ENCODE assay signal across 12 cellular contexts in genomic region chr4:835148-836002, GRCh38. TPM values are rescaled to one million over a fixed set of nuclear protein-coding genes. Genes with fewer than 3 reads are reported as not detected.
A peak's percentile ranks its signal among the peaks of the same experiment; 100 is the strongest.
DNase-seq lines count a peak whose midpoint lies in the region; ATAC-seq and TF ChIP-seq lines count a peak whose summit lies in the region.
"Had no signal": no experiment of that assay in that cellular context is flagged by ENCODE, and none has a peak within 500 bp of the region (broad histone marks: within the 10 kb centered on the region; RNA-seq: fewer than 3 reads in every experiment).

No MANE protein-coding gene starts in this region.

- peaks cover 0 to 8% (median 0%) of the 10 kb centered on the region in 7 donors for H3K27me3 ChIP-seq in heart right ventricle
- H3K27me3 ChIP-seq in upper lobe of right lung: peaks cover 8% of the 10 kb centered on the region

- H3K9me3 ChIP-seq in heart right ventricle: peaks cover 0 to 40% (median 12%) of the 10 kb centered on the region in 11 donors
- H3K9me3 ChIP-seq in upper lobe of right lung: peaks cover 11% of the 10 kb centered on the region

- TF ChIP-seq CTCF in heart right ventricle (IDR thresholded peaks at IDR 0.05) (no peak), upper lobe of right lung (IDR thresholded peaks at IDR 0.05) (no peak)

- H3K36me3 ChIP-seq in heart right ventricle (no peaks in the 10 kb centered on the region), upper lobe of right lung (no peaks in the 10 kb centered on the region)
- H3K36me3 ChIP-seq: gastroesophageal sphincter had no signal

- ATAC-seq in heart right ventricle (peak; percentile 36 to 87 (median 72)), upper lobe of right lung (peak; percentile 56), GM18867 (IDR thresholded peaks at IDR 0.05; ENCODE audit: unreplicated experiment) (no peak), GM18520 (IDR thresholded peaks at IDR 0.05; ENCODE audit: unreplicated experiment) (no peak)
- ATAC-seq: gastroesophageal sphincter; stimulated activated effector memory CD8-positive, alpha-beta T cell treated with anti-CD3 and anti-CD28 coated beads, Interleukin-12 subunit alpha, Interleukin-12 subunit beta, amount 100 ng/mL, for 72 hours had no signal

- peak; percentile 56 for DNase-seq in activated effector memory CD4-positive, alpha-beta T cell treated with anti-CD3 and anti-CD28 coated beads, Interleukin-2, amount 50 U/mL, for 16 hours
- DNase-seq in activated effector memory CD4-positive, alpha-beta T cell treated with Interleukin-2 at 50 U/mL for 16 hours: no peak
- DNase-seq in NCI-H2196 treated with DMSO at 0.1 percent for 48 hours (lab: John Stamatoyannopoulos, UW; ENCODE audit: unreplicated experiment): peak; percentile 69
- DNase-seq in heart right ventricle: peak; percentile 47 to 63
- peak; percentile 74 for DNase-seq in upper lobe of right lung
- DNase-seq in RKO (ENCODE audit: low spot score): no peak
- DNase-seq: stimulated activated CD4-positive, alpha-beta T cell treated with anti-CD3 and anti-CD28 coated beads, Interleukin-4, amount 100 ng/mL, for 1 hour; T-helper 2 cell had no signal

- peaks cover 0 to 22% (median 0%) of the 10 kb centered on the region in 9 donors for H3K4me1 ChIP-seq in heart right ventricle
- no peaks in the 10 kb centered on the region for H3K4me1 ChIP-seq in upper lobe of right lung
- H3K4me1 ChIP-seq: gastroesophageal sphincter had no signal

- peak overlapping the region in 1 of 10 donors; percentile 4 for H3K27ac ChIP-seq in heart right ventricle
- H3K27ac ChIP-seq in upper lobe of right lung: no peak overlapping the region
- H3K27ac ChIP-seq: gastroesophageal sphincter had no signal

- intact Hi-C loops in heart right ventricle (cut with DNase I): no loop called here
- intact Hi-C loops in upper lobe of right lung (cut with DNase I): no loop called here

- WGBS in heart right ventricle, 2 donors: 57 to 66% methylated on average over 45 to 46 of the region's 46 CpGs

- H3K4me3 ChIP-seq in heart right ventricle (no peak overlapping the region), upper lobe of right lung (no peak overlapping the region)
- H3K4me3 ChIP-seq: gastroesophageal sphincter had no signal

RNA-seq across cellular contexts. Expression of gene CPLX1, which starts 9.4 kb away (rescaled TPM):
- total RNA-seq in heart right ventricle (1 to 10 TPM; 1.5 to 4.8 (median 2.2) TPM), upper lobe of right lung (5.2 TPM)
- 10 to 100 TPM in 1 of 2 donors, 1 to 10 TPM in 1; 2.1 to 10.8 TPM for polyA plus RNA-seq in heart right ventricle

Comparison
In these comparisons a context has a peak if more than half of its experiments do, and no peak if none do; other contexts are left out.
1. DNase-seq: peak in activated effector memory CD4-positive, alpha-beta T cell treated with anti-CD3 and anti-CD28 coated beads, Interleukin-2, amount 50 U/mL, for 16 hours (single experiment), NCI-H2196 treated with DMSO at 0.1 percent for 48 hours (single experiment), heart right ventricle (2 of 2) and upper lobe of right lung (single experiment); none in activated effector memory CD4-positive, alpha-beta T cell treated with Interleukin-2 at 50 U/mL for 16 hours (single experiment) and RKO (single experiment).
2. ATAC-seq: peak in heart right ventricle (8 of 8) and upper lobe of right lung (single experiment); none in GM18867 (single experiment) and GM18520 (single experiment).